In genomic region chr7:77696643-77697534, GRCh38 we compare ENCODE assay signal across 1 cellular context.
TF ChIP-seq lines count a peak whose summit lies in the region.

No MANE protein-coding gene starts in this region.

TF ChIP-seq in K562, 482 proteins besides CTCF, POLR2A, EP300 and RAD21 (continued from another document):
- TF ChIP-seq MAX (CRISPR knock-in tag; IDR thresholded peaks at IDR 0.05), result peak; percentile 55
- no peak for TF ChIP-seq L3MBTL2 (IDR thresholded peaks at IDR 0.05)
- no peak for TF ChIP-seq ZBTB40 (IDR thresholded peaks at IDR 0.05)
- no peak for TF ChIP-seq ZBTB40 (CRISPR knock-in tag; IDR thresholded peaks at IDR 0.05)
- peak; percentile 64 for TF ChIP-seq HNRNPLL (IDR thresholded peaks at IDR 0.05; ENCODE audit: low read depth, low read length, poor library complexity, severe bottlenecking)
- TF ChIP-seq ATF2 (CRISPR knock-in tag; IDR thresholded peaks at IDR 0.05), result no peak
- no peak for TF ChIP-seq HES1 (IDR thresholded peaks at IDR 0.05; ENCODE audit: low read depth)
- TF ChIP-seq ELF2 (CRISPR knock-in tag; IDR thresholded peaks at IDR 0.05), result no peak
- no peak for TF ChIP-seq POLR2AphosphoS5 (IDR thresholded peaks at IDR 0.05; ENCODE audit: control insufficient read depth, insufficient read depth, low read depth, low read length)
- TF ChIP-seq E2F5 (CRISPR knock-in tag; IDR thresholded peaks at IDR 0.05), result 0 out of 2 replicates have a peak, but pooled peaks have one; percentile 37
- TF ChIP-seq NCOA4 (IDR thresholded peaks at IDR 0.05; ENCODE audit: partially characterized antibody), result no peak
- no peak; the same call in 1 of the 2 replicates for TF ChIP-seq MGA (IDR thresholded peaks at IDR 0.05)
- TF ChIP-seq ZNF445 (CRISPR knock-in tag; IDR thresholded peaks at IDR 0.05; ENCODE audit: low read depth), result no peak
